Comparison of ENCODE assay signal across 32 cellular contexts in genomic region chr11:89456681-89457080, GRCh38. TPM values are rescaled to one million over a fixed set of nuclear protein-coding genes. Genes with fewer than 3 reads are reported as not detected.
"Had no signal": no experiment of that assay in that cellular context is flagged by ENCODE, and none has a peak within 500 bp of the region (broad histone marks: within the 10 kb centered on the region; RNA-seq: fewer than 3 reads in every experiment).

No MANE protein-coding gene starts in this region.

- H3K27ac Mint-ChIP-seq: activated CD4-positive, alpha-beta memory T cell treated with anti-CD3 and anti-CD28 coated beads, Interleukin-2, amount 10 ng/mL, durations not matched to agents 7 days and 5 days; activated CD4-positive, alpha-beta T cell treated with anti-CD3 and anti-CD28 coated beads, Interleukin-2, amount 10 ng/mL, durations not matched to agents 7 days and 5 days; activated naive CD4-positive, alpha-beta T cell treated with anti-CD3 and anti-CD28 coated beads, Interleukin-2, amount 10 ng/mL, durations not matched to agents 7 days and 5 days; activated naive CD4-positive, alpha-beta T cell treated with anti-CD3 and anti-CD28 coated beads, Interleukin-2, amount 50 U/mL, for 72 hours; activated naive CD8-positive, alpha-beta T cell treated with anti-CD3 and anti-CD28 coated beads, Interleukin-2, amount 10 ng/mL, durations not matched to agents 7 days and 5 days; activated T-cell treated with anti-CD3 and anti-CD28 coated beads, Interleukin-2, amount 50 U/mL, for 24 hours; activated T-cell treated with anti-CD3 and anti-CD28 coated beads, Interleukin-2, amount 50 U/mL, for 72 hours; effector memory CD8-positive, alpha-beta T cell; WTC11 had no signal

- H3K36me3 ChIP-seq: brain microvascular endothelial cell, esophagus muscularis mucosa, gastrocnemius medialis had no signal

- H3K9me3 ChIP-seq: esophagus muscularis mucosa, gastrocnemius medialis had no signal

- H3K36me3 Mint-ChIP-seq: activated naive CD4-positive, alpha-beta T cell treated with anti-CD3 and anti-CD28 coated beads, Interleukin-2, amount 10 ng/mL, durations not matched to agents 7 days and 5 days; activated naive CD8-positive, alpha-beta T cell treated with anti-CD3 and anti-CD28 coated beads, Interleukin-2, amount 10 ng/mL, durations not matched to agents 7 days and 5 days; WTC11 had no signal

- H3K9me3 Mint-ChIP-seq: activated T-cell treated with anti-CD3 and anti-CD28 coated beads, Interleukin-2, amount 50 U/mL, for 24 hours had no signal

- H3K4me3 Mint-ChIP-seq: activated CD4-positive, alpha-beta memory T cell treated with anti-CD3 and anti-CD28 coated beads, Interleukin-2, amount 10 ng/mL, durations not matched to agents 7 days and 5 days; activated CD4-positive, alpha-beta T cell treated with anti-CD3 and anti-CD28 coated beads, Interleukin-2, amount 10 ng/mL, durations not matched to agents 7 days and 5 days; activated naive CD4-positive, alpha-beta T cell treated with anti-CD3 and anti-CD28 coated beads, Interleukin-2, amount 10 ng/mL, durations not matched to agents 7 days and 5 days; activated naive CD8-positive, alpha-beta T cell treated with anti-CD3 and anti-CD28 coated beads, Interleukin-2, amount 10 ng/mL, durations not matched to agents 7 days and 5 days; activated T-cell treated with anti-CD3 and anti-CD28 coated beads, Interleukin-2, amount 50 U/mL, for 24 hours; activated T-cell treated with anti-CD3 and anti-CD28 coated beads, Interleukin-2, amount 50 U/mL, for 72 hours; central memory CD8-positive, alpha-beta T cell; effector memory CD8-positive, alpha-beta T cell; WTC11 had no signal

- H3K27me3 ChIP-seq: brain microvascular endothelial cell, esophagus muscularis mucosa, foreskin keratinocyte, gastrocnemius medialis had no signal

- H3K4me3 ChIP-seq: coronary artery, esophagus muscularis mucosa, gastrocnemius medialis had no signal

- H3K4me1 ChIP-seq: esophagus muscularis mucosa, foreskin keratinocyte, gastrocnemius medialis had no signal

- H3K27ac ChIP-seq: brain microvascular endothelial cell, coronary artery, esophagus muscularis mucosa, foreskin keratinocyte, gastrocnemius medialis, VCaP had no signal

- FAIRE-seq: astrocyte, TTC549 had no signal

- H3K4me1 Mint-ChIP-seq: activated CD4-positive, alpha-beta memory T cell treated with anti-CD3 and anti-CD28 coated beads, Interleukin-2, amount 10 ng/mL, durations not matched to agents 7 days and 5 days; activated CD4-positive, alpha-beta T cell treated with anti-CD3 and anti-CD28 coated beads, Interleukin-2, amount 10 ng/mL, durations not matched to agents 7 days and 5 days; activated naive CD4-positive, alpha-beta T cell treated with anti-CD3 and anti-CD28 coated beads, Interleukin-2, amount 10 ng/mL, durations not matched to agents 7 days and 5 days; activated naive CD8-positive, alpha-beta T cell treated with anti-CD3 and anti-CD28 coated beads, Interleukin-2, amount 10 ng/mL, durations not matched to agents 7 days and 5 days; central memory CD8-positive, alpha-beta T cell; WTC11 had no signal

- H3K27me3 Mint-ChIP-seq: activated CD4-positive, alpha-beta memory T cell treated with anti-CD3 and anti-CD28 coated beads, Interleukin-2, amount 10 ng/mL, durations not matched to agents 7 days and 5 days; activated CD4-positive, alpha-beta T cell treated with anti-CD3 and anti-CD28 coated beads, Interleukin-2, amount 10 ng/mL, durations not matched to agents 7 days and 5 days; activated naive CD4-positive, alpha-beta T cell treated with anti-CD3 and anti-CD28 coated beads, Interleukin-2, amount 10 ng/mL, durations not matched to agents 7 days and 5 days; activated naive CD8-positive, alpha-beta T cell treated with anti-CD3 and anti-CD28 coated beads, Interleukin-2, amount 10 ng/mL, durations not matched to agents 7 days and 5 days; activated T-cell treated with anti-CD3 and anti-CD28 coated beads, Interleukin-2, amount 50 U/mL, for 24 hours; central memory CD8-positive, alpha-beta T cell; effector memory CD8-positive, alpha-beta T cell had no signal

- DNase-seq: activated CD4-positive, alpha-beta memory T cell treated with anti-CD3 and anti-CD28 coated beads, Interleukin-2, amount 10 ng/mL, durations not matched to agents 7 days and 5 days; activated CD4-positive, alpha-beta T cell treated with anti-CD3 and anti-CD28 coated beads for 1 hour; activated CD4-positive, alpha-beta T cell treated with anti-CD3 and anti-CD28 coated beads for 4 hours; activated CD4-positive, alpha-beta T cell treated with anti-CD3 and anti-CD28 coated beads, Interleukin-2, amount 10 ng/mL, durations not matched to agents 7 days and 5 days; activated CD4-positive, alpha-beta T cell treated with anti-CD3 and anti-CD28 coated beads, Interleukin-2, amount 50 U/mL, for 4 hours; activated CD8-positive, alpha-beta memory T cell treated with anti-CD3 and anti-CD28 coated beads, Interleukin-2, amount 50 U/mL, for 48 hours; activated gamma-delta T cell; activated naive CD4-positive, alpha-beta T cell; activated naive CD4-positive, alpha-beta T cell treated with anti-CD3 and anti-CD28 coated beads, Interleukin-2, amount 10 ng/mL, durations not matched to agents 7 days and 5 days; activated naive CD8-positive, alpha-beta T cell treated with anti-CD3 and anti-CD28 coated beads, Interleukin-2, amount 10 ng/mL, durations not matched to agents 7 days and 5 days; activated T-cell treated with anti-CD3 and anti-CD28 coated beads for 4 hours; activated T-cell treated with anti-CD3 and anti-CD28 coated beads, Interleukin-2, amount 50 U/mL, for 24 hours; activated T-cell treated with anti-CD3 and anti-CD28 coated beads, Interleukin-2, amount 50 U/mL, for 72 hours; brain microvascular endothelial cell; dermis blood vessel endothelial cell; effector CD4-positive, alpha-beta T cell; effector memory CD8-positive, alpha-beta T cell; erythroblast; foreskin keratinocyte; gastrocnemius medialis; glutamatergic neuron; T-helper 2 cell had no signal

RNA-seq across cellular contexts. Expression of gene NOX4, which starts 34.5 kb away (rescaled TPM):
- total RNA-seq: activated CD4-positive, alpha-beta memory T cell treated with anti-CD3 and anti-CD28 coated beads, Interleukin-2, amount 10 ng/mL, durations not matched to agents 7 days and 5 days; activated CD4-positive, alpha-beta T cell treated with anti-CD3 and anti-CD28 coated beads, Interleukin-2, amount 10 ng/mL, durations not matched to agents 7 days and 5 days; activated naive CD4-positive, alpha-beta T cell treated with anti-CD3 and anti-CD28 coated beads, Interleukin-2, amount 50 U/mL, for 72 hours; activated naive CD8-positive, alpha-beta T cell treated with anti-CD3 and anti-CD28 coated beads, Interleukin-2, amount 10 ng/mL, durations not matched to agents 7 days and 5 days; activated T-cell treated with anti-CD3 and anti-CD28 coated beads, Interleukin-2, amount 50 U/mL, for 72 hours; bronchial epithelial cell; foreskin keratinocyte; T-helper 1 cell treated with Interleukin-12 subunit alpha and Interleukin-12 subunit beta and Interleukin-4 antibody, amounts not matched to agents 30 ng/mL and 1 ng/mL, for 36 hours had no signal
